Comparison of ENCODE assay signal across 8 cellular contexts in genomic region chr22:17627961-17628303, GRCh38. TPM values are rescaled to one million over a fixed set of nuclear protein-coding genes. Genes with fewer than 3 reads are reported as not detected.
A peak's percentile ranks its signal among the peaks of the same experiment; 100 is the strongest.
DNase-seq lines count a peak whose midpoint lies in the region; ATAC-seq and TF ChIP-seq lines count a peak whose summit lies in the region.

No MANE protein-coding gene starts in this region.

- H3K36me3 ChIP-seq in adrenal gland (replicated peaks in 1 of 2) (peaks cover 0 to 3% of the 10 kb centered on the region in 2 donors), left lung (peaks cover 0 to 33% of the 10 kb centered on the region in 2 donors), thyroid gland (no peaks in the 10 kb centered on the region)

- peaks cover 29% of the 10 kb centered on the region for H3K4me1 Mint-ChIP-seq in activated CD8-positive, alpha-beta memory T cell treated with anti-CD3 and anti-CD28 coated beads, Interleukin-2, amount 10 ng/mL, durations not matched to agents 7 days and 5 days

- TF ChIP-seq POLR2A in adrenal gland (IDR thresholded peaks at IDR 0.05), result no peak
- no peak for TF ChIP-seq POLR2A in thyroid gland (IDR thresholded peaks at IDR 0.05)

- no peaks in the 10 kb centered on the region for H3K27me3 Mint-ChIP-seq in activated CD8-positive, alpha-beta memory T cell treated with anti-CD3 and anti-CD28 coated beads, Interleukin-2, amount 10 ng/mL, durations not matched to agents 7 days and 5 days

- peak overlapping the region; percentile 83 for H3K27ac Mint-ChIP-seq in activated CD8-positive, alpha-beta memory T cell treated with anti-CD3 and anti-CD28 coated beads, Interleukin-2, amount 10 ng/mL, durations not matched to agents 7 days and 5 days

- H3K27ac ChIP-seq in adrenal gland (peak overlapping the region; percentile 84 to 98 (median 94)), left lung (peak overlapping the region; percentile 89 to 96), thyroid gland (peak overlapping the region in 2 of 3 donors; percentile 86 to 95)

- H3K27me3 ChIP-seq in adrenal gland, result no peaks in the 10 kb centered on the region
- no peaks in the 10 kb centered on the region for H3K27me3 ChIP-seq in left lung
- H3K27me3 ChIP-seq in thyroid gland, result no peaks in the 10 kb centered on the region

- peaks cover 11% of the 10 kb centered on the region for H3K36me3 Mint-ChIP-seq in activated CD8-positive, alpha-beta memory T cell treated with anti-CD3 and anti-CD28 coated beads, Interleukin-2, amount 10 ng/mL, durations not matched to agents 7 days and 5 days

- WGBS in adrenal gland, 4 donors, result 7 to 13% (median 11%) methylated on average over 13 to 20 of the region's 20 CpGs
- WGBS in thyroid gland, 2 donors, result 13 to 14% methylated on average over 17 to 19 of the region's 20 CpGs

- CTCF ChIA-PET in activated CD8-positive, alpha-beta memory T cell treated with anti-CD3 and anti-CD28 coated beads, Interleukin-2, amount 10 ng/mL, durations not matched to agents 7 days and 5 days (lab: Charles Lee), result no interaction called here

- ATAC-seq in activated CD8-positive, alpha-beta memory T cell treated with anti-CD3 and anti-CD28 coated beads, Interleukin-2, amount 10 ng/mL, durations not matched to agents 7 days and 5 days, result no peak
- ATAC-seq in left lung (no peak), GM19463 (IDR thresholded peaks at IDR 0.05; ENCODE audit: unreplicated experiment) (no peak)

- TF ChIP-seq CTCF in adrenal gland (IDR thresholded peaks at IDR 0.05) (no peak), left lung (IDR thresholded peaks at IDR 0.05) (no peak), thyroid gland (IDR thresholded peaks at IDR 0.05) (no peak)

- H3K4me3 ChIP-seq in adrenal gland (peak overlapping the region; percentile 86 to 99 (median 92)), left lung (peak overlapping the region; percentile 94 to 99), thyroid gland (replicated peaks in 1 of 3) (peak overlapping the region; percentile 94 to 98 (median 97))

- intact Hi-C loops in adrenal gland (cut with DNase I) (no loop called here), left lung (cut with DNase I) (no loop called here), thyroid gland (cut with DNase I) (no loop called here)

- no peaks in the 10 kb centered on the region for H3K9me3 Mint-ChIP-seq in activated CD8-positive, alpha-beta memory T cell treated with anti-CD3 and anti-CD28 coated beads, Interleukin-2, amount 10 ng/mL, durations not matched to agents 7 days and 5 days (ENCODE audit: low read depth)

- H3K4me1 ChIP-seq in adrenal gland (replicated peaks in 1 of 2), result peaks cover 21 to 43% of the 10 kb centered on the region in 2 donors
- H3K4me1 ChIP-seq in left lung, result peaks cover 10 to 48% of the 10 kb centered on the region in 2 donors
- H3K4me1 ChIP-seq in thyroid gland, result peaks cover 14 to 17% of the 10 kb centered on the region in 2 donors

- DNase-seq in activated CD8-positive, alpha-beta memory T cell treated with anti-CD3 and anti-CD28 coated beads, Interleukin-2, amount 10 ng/mL, durations not matched to agents 7 days and 5 days, result no peak
- no peak for DNase-seq in activated CD8-positive, alpha-beta memory T cell treated with anti-CD3 and anti-CD28 coated beads, Interleukin-2, amount 50 U/mL, for 48 hours
- DNase-seq in adrenal gland (peak in 2 of 7 donors; percentile 26 to 37), left lung (no peak), thyroid gland (no peak), HPDE6-E6E7 (ENCODE audit: extremely low spot score) (no peak), NK-92 (lab: John Stamatoyannopoulos, UW; ENCODE audit: unreplicated experiment) (no peak)

- H3K4me3 Mint-ChIP-seq in activated CD8-positive, alpha-beta memory T cell treated with anti-CD3 and anti-CD28 coated beads, Interleukin-2, amount 10 ng/mL, durations not matched to agents 7 days and 5 days, result peak overlapping the region; percentile 84

- H3K9me3 ChIP-seq in adrenal gland (replicated peaks in 1 of 3) (no peaks in the 10 kb centered on the region), left lung (no peaks in the 10 kb centered on the region), thyroid gland (no peaks in the 10 kb centered on the region)

RNA-seq across cellular contexts. Expression of gene ATP6V1E1, which starts 0.6 kb away (rescaled TPM):
- 10 to 100 TPM; 78.4 to 97.5 TPM for total RNA-seq in activated CD8-positive, alpha-beta memory T cell treated with anti-CD3 and anti-CD28 coated beads, Interleukin-2, amount 10 ng/mL, durations not matched to agents 7 days and 5 days
- total RNA-seq in adrenal gland, result 100 to 1,000 TPM; 137 to 245 (median 184) TPM
- polyA plus RNA-seq in adrenal gland, result 100 to 1,000 TPM in 1 of 3 donors, 10 to 100 TPM in 2; 88.1 to 388 (median 91.5) TPM
- total RNA-seq in left lung, result 100 to 1,000 TPM; 140 TPM
- total RNA-seq in thyroid gland, result 100 to 1,000 TPM in 3 of 4 donors, 10 to 100 TPM in 1; 88.6 to 132 (median 119) TPM

RNA-seq across cellular contexts. Expression of gene BCL2L13, which starts 10.6 kb away (rescaled TPM):
- 10 to 100 TPM; 27.6 to 32.7 TPM for total RNA-seq in activated CD8-positive, alpha-beta memory T cell treated with anti-CD3 and anti-CD28 coated beads, Interleukin-2, amount 10 ng/mL, durations not matched to agents 7 days and 5 days
- 100 to 1,000 TPM in 4 of 8 donors, 10 to 100 TPM in 4; 64.7 to 142 (median 100) TPM for total RNA-seq in adrenal gland
- 10 to 100 TPM; 30.9 to 81.4 (median 39.1) TPM for polyA plus RNA-seq in adrenal gland
- total RNA-seq in left lung, result 10 to 100 TPM; 37.8 to 38.9 TPM
- 100 to 1,000 TPM in 1 of 4 donors, 10 to 100 TPM in 3; 46.0 to 103 (median 72.2) TPM for total RNA-seq in thyroid gland
